8 cellular contexts compared by ENCODE assay signal in genomic region chr3:169227911-169228310, GRCh38.
A peak's percentile ranks its signal among the peaks of the same experiment; 100 is the strongest.
DNase-seq lines count a peak whose midpoint lies in the region; ATAC-seq lines count a peak whose summit lies in the region.

No MANE protein-coding gene starts in this region.

- CTCF ChIA-PET in activated naive CD4-positive, alpha-beta T cell treated with anti-CD3 and anti-CD28 coated beads, Interleukin-2, amount 10 ng/mL, durations not matched to agents 7 days and 5 days (lab: Charles Lee): interaction anchor here (1.9 kb wide), 1 partner anchor 79 kb away, joined by 5 read pairs; no protein-coding TSS in a partner anchor

- ATAC-seq in GM18873 (IDR thresholded peaks at IDR 0.05; ENCODE audit: low FRiP score, unreplicated experiment) (peak; percentile 95), HG02798 (IDR thresholded peaks at IDR 0.05; ENCODE audit: poor library complexity, unreplicated experiment) (peak; percentile 88)

- peaks cover 11% of the 10 kb centered on the region for H3K27me3 Mint-ChIP-seq in activated naive CD4-positive, alpha-beta T cell treated with anti-CD3 and anti-CD28 coated beads, Interleukin-2, amount 10 ng/mL, durations not matched to agents 7 days and 5 days

- H3K4me1 Mint-ChIP-seq in activated naive CD4-positive, alpha-beta T cell treated with anti-CD3 and anti-CD28 coated beads, Interleukin-2, amount 10 ng/mL, durations not matched to agents 7 days and 5 days: peaks cover 8% of the 10 kb centered on the region

- no peaks in the 10 kb centered on the region for H3K9me3 Mint-ChIP-seq in activated naive CD4-positive, alpha-beta T cell treated with anti-CD3 and anti-CD28 coated beads, Interleukin-2, amount 10 ng/mL, durations not matched to agents 7 days and 5 days

- no peak overlapping the region for H3K27ac Mint-ChIP-seq in activated naive CD4-positive, alpha-beta T cell treated with anti-CD3 and anti-CD28 coated beads, Interleukin-2, amount 10 ng/mL, durations not matched to agents 7 days and 5 days

- no peak overlapping the region for H3K4me3 Mint-ChIP-seq in activated naive CD4-positive, alpha-beta T cell treated with anti-CD3 and anti-CD28 coated beads, Interleukin-2, amount 10 ng/mL, durations not matched to agents 7 days and 5 days

- peak; percentile 19 to 40 for DNase-seq in NOMO-1 (lab: John Stamatoyannopoulos, UW; ENCODE audit: unreplicated experiment in 2 of 2)
- peak; percentile 57 to 87 for DNase-seq in lung microvascular endothelial cell (ENCODE audit: low read depth in 2 of 2)
- no peak for DNase-seq in activated effector memory CD4-positive, alpha-beta T cell treated with Interleukin-2 at 50 U/mL for 16 hours
- no peak for DNase-seq in activated T-cell treated with anti-CD3 and anti-CD28 coated beads, Interleukin-2, amount 50 U/mL, for 48 hours
- no peak for DNase-seq in activated naive CD4-positive, alpha-beta T cell treated with anti-CD3 and anti-CD28 coated beads, Interleukin-2, amount 10 ng/mL, durations not matched to agents 7 days and 5 days
- DNase-seq in stimulated activated CD4-positive, alpha-beta T cell treated with anti-CD3 and anti-CD28 coated beads, Interleukin-4, amount 100 ng/mL, for 24 hours: no peak

- H3K36me3 Mint-ChIP-seq in activated naive CD4-positive, alpha-beta T cell treated with anti-CD3 and anti-CD28 coated beads, Interleukin-2, amount 10 ng/mL, durations not matched to agents 7 days and 5 days: no peaks in the 10 kb centered on the region

Comparison
In these comparisons a context has a peak if more than half of its experiments do, and no peak if none do; other contexts are left out.
1. DNase-seq: peak in NOMO-1 (2 of 2) and lung microvascular endothelial cell (2 of 2); none in activated effector memory CD4-positive, alpha-beta T cell treated with Interleukin-2 at 50 U/mL for 16 hours (single experiment), activated T-cell treated with anti-CD3 and anti-CD28 coated beads, Interleukin-2, amount 50 U/mL, for 48 hours (0 of 2), activated naive CD4-positive, alpha-beta T cell treated with anti-CD3 and anti-CD28 coated beads, Interleukin-2, amount 10 ng/mL, durations not matched to agents 7 days and 5 days (single experiment) and stimulated activated CD4-positive, alpha-beta T cell treated with anti-CD3 and anti-CD28 coated beads, Interleukin-4, amount 100 ng/mL, for 24 hours (single experiment).